Comparison of ENCODE assay signal across 2 cellular contexts in genomic region chr11:571802-572185, GRCh38.
TF ChIP-seq lines count a peak whose summit lies in the region.

No MANE protein-coding gene starts in this region.

TF ChIP-seq in HEK293, 187 proteins besides CTCF, POLR2A, EP300 and RAD21:
- TF ChIP-seq ZBTB21 (tag by site-specific recombination; IDR thresholded peaks at IDR 0.05) (no peak), ZFHX2 (tag by site-specific recombination; conservative IDR thresholded peaks at IDR 0.05) (peak; percentile 39), ZIC2 (tag by site-specific recombination; IDR thresholded peaks at IDR 0.05) (no peak), EGR2 (tag by site-specific recombination; IDR thresholded peaks at IDR 0.05; ENCODE audit: low read depth) (peak; percentile 41; the same call in 1 of the 2 replicates), KLF1 (tag by site-specific recombination; IDR thresholded peaks at IDR 0.05) (no peak), ZNF324 (tag by site-specific recombination; IDR thresholded peaks at IDR 0.05) (no peak)
- TF ChIP-seq, protein P1, sequence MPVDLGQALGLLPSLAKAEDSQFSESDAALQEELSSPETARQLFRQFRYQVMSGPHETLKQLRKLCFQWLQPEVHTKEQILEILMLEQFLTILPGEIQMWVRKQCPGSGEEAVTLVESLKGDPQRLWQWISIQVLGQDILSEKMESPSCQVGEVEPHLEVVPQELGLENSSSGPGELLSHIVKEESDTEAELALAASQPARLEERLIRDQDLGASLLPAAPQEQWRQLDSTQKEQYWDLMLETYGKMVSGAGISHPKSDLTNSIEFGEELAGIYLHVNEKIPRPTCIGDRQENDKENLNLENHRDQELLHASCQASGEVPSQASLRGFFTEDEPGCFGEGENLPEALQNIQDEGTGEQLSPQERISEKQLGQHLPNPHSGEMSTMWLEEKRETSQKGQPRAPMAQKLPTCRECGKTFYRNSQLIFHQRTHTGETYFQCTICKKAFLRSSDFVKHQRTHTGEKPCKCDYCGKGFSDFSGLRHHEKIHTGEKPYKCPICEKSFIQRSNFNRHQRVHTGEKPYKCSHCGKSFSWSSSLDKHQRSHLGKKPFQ (tag by site-specific recombination; IDR thresholded peaks at IDR 0.05), result peak; percentile 6; the same call in 1 of the 2 replicates

TF ChIP-seq in GM12878, 131 proteins besides CTCF, POLR2A, EP300 and RAD21:
- TF ChIP-seq YBX1 (IDR thresholded peaks at IDR 0.05) (no peak), USF1 (IDR thresholded peaks at IDR 0.05; ENCODE audit: borderline replicate concordance, extremely low read length, insufficient read depth, low read depth, low read length) (peak; percentile 9)
